Comparison of ENCODE assay signal across 10 cellular contexts in genomic region chr11:75689861-75690641, GRCh38. TPM values are rescaled to one million over a fixed set of nuclear protein-coding genes. Genes with fewer than 3 reads are reported as not detected.
DNase-seq lines count a peak whose midpoint lies in the region; ATAC-seq, FAIRE-seq and TF ChIP-seq lines count a peak whose summit lies in the region.
"Had no signal": no experiment of that assay in that cellular context is flagged by ENCODE, and none has a peak within 500 bp of the region (broad histone marks: within the 10 kb centered on the region; RNA-seq: fewer than 3 reads in every experiment).

No MANE protein-coding gene starts in this region.

- H3K27me3 Mint-ChIP-seq in IgD-negative memory B cell, result peaks cover 3% of the 10 kb centered on the region
- H3K27me3 Mint-ChIP-seq in activated CD8-positive, alpha-beta memory T cell treated with anti-CD3 and anti-CD28 coated beads, Interleukin-2, amount 10 ng/mL, durations not matched to agents 7 days and 5 days, result peaks cover 75% of the 10 kb centered on the region

- no peaks in the 10 kb centered on the region for H3K36me3 ChIP-seq in left lung
- H3K36me3 ChIP-seq: thoracic aorta had no signal

- H3K27me3 ChIP-seq in left lung, result peaks cover 0 to 13% of the 10 kb centered on the region in 2 donors

- intact Hi-C loops in left lung (cut with DNase I), result no loop called here

- CTCF ChIA-PET in activated CD8-positive, alpha-beta memory T cell treated with anti-CD3 and anti-CD28 coated beads, Interleukin-2, amount 10 ng/mL, durations not matched to agents 7 days and 5 days (lab: Charles Lee), result no interaction called here

- ATAC-seq in GM21515 (IDR thresholded peaks at IDR 0.05; ENCODE audit: unreplicated experiment) (peak; percentile 69), left lung (peak; percentile 32), GM21526 (IDR thresholded peaks at IDR 0.05; ENCODE audit: low FRiP score, unreplicated experiment) (no peak)
- ATAC-seq in activated CD8-positive, alpha-beta memory T cell treated with anti-CD3 and anti-CD28 coated beads, Interleukin-2, amount 10 ng/mL, durations not matched to agents 7 days and 5 days, result no peak

- peaks cover 0 to 15% of the 10 kb centered on the region in 2 donors for H3K9me3 ChIP-seq in left lung

- no peak overlapping the region for H3K27ac ChIP-seq in left lung
- H3K27ac ChIP-seq: thoracic aorta had no signal

- H3K27ac Mint-ChIP-seq in IgD-negative memory B cell, result peak overlapping the region; percentile 76 to 84 (median 80)
- H3K27ac Mint-ChIP-seq in activated CD8-positive, alpha-beta memory T cell treated with anti-CD3 and anti-CD28 coated beads, Interleukin-2, amount 10 ng/mL, durations not matched to agents 7 days and 5 days, result no peak overlapping the region

- TF ChIP-seq CTCF in left lung (IDR thresholded peaks at IDR 0.05), result no peak

- H3K9me3 Mint-ChIP-seq in IgD-negative memory B cell, result peaks cover 5 to 18% (median 12%) of the 10 kb centered on the region in 3 donors
- peaks cover 9% of the 10 kb centered on the region for H3K9me3 Mint-ChIP-seq in activated CD8-positive, alpha-beta memory T cell treated with anti-CD3 and anti-CD28 coated beads, Interleukin-2, amount 10 ng/mL, durations not matched to agents 7 days and 5 days (ENCODE audit: low read depth)

- H3K4me3 Mint-ChIP-seq in IgD-negative memory B cell, result peak overlapping the region; percentile 11 to 81 (median 65)
- no peak overlapping the region for H3K4me3 Mint-ChIP-seq in activated CD8-positive, alpha-beta memory T cell treated with anti-CD3 and anti-CD28 coated beads, Interleukin-2, amount 10 ng/mL, durations not matched to agents 7 days and 5 days

- DNase-seq in GM18507 (ENCODE audit: extremely low spot score, insufficient read length, low read depth) (no peak), left lung (no peak), retina (no peak), NCI-H2029 (lab: John Stamatoyannopoulos, UW) (no peak)
- no peak for DNase-seq in activated CD8-positive, alpha-beta memory T cell treated with anti-CD3 and anti-CD28 coated beads, Interleukin-2, amount 10 ng/mL, durations not matched to agents 7 days and 5 days
- DNase-seq: kidney glomerular epithelial cell had no signal

- no peak overlapping the region for H3K4me3 ChIP-seq in left lung
- H3K4me3 ChIP-seq: thoracic aorta had no signal

- H3K4me1 ChIP-seq in left lung, result no peaks in the 10 kb centered on the region

- peak; percentile 82 for FAIRE-seq in GM18507 (lab: Jason Lieb, UNC)

- peaks cover 6% of the 10 kb centered on the region for H3K36me3 Mint-ChIP-seq in IgD-negative memory B cell
- H3K36me3 Mint-ChIP-seq in activated CD8-positive, alpha-beta memory T cell treated with anti-CD3 and anti-CD28 coated beads, Interleukin-2, amount 10 ng/mL, durations not matched to agents 7 days and 5 days, result peaks cover 11% of the 10 kb centered on the region

- H3K4me1 Mint-ChIP-seq in IgD-negative memory B cell, result peaks cover 15 to 22% (median 16%) of the 10 kb centered on the region in 3 donors
- H3K4me1 Mint-ChIP-seq in activated CD8-positive, alpha-beta memory T cell treated with anti-CD3 and anti-CD28 coated beads, Interleukin-2, amount 10 ng/mL, durations not matched to agents 7 days and 5 days, result peaks cover 8% of the 10 kb centered on the region

RNA-seq across cellular contexts. Expression of gene MAP6, which starts 21.2 kb away (rescaled TPM):
- polyA plus RNA-seq in IgD-negative memory B cell, result 0.53 TPM
- total RNA-seq in left lung, result 1 to 10 TPM; 5.9 to 6.6 TPM
- total RNA-seq in activated CD8-positive, alpha-beta memory T cell treated with anti-CD3 and anti-CD28 coated beads, Interleukin-2, amount 10 ng/mL, durations not matched to agents 7 days and 5 days, result under 1 TPM; 0.30 to 0.70 TPM

RNA-seq across cellular contexts. Expression of gene MOGAT2, which starts 27.6 kb away (rescaled TPM):
- not detected for polyA plus RNA-seq in IgD-negative memory B cell
- not detected for total RNA-seq in left lung
- total RNA-seq in activated CD8-positive, alpha-beta memory T cell treated with anti-CD3 and anti-CD28 coated beads, Interleukin-2, amount 10 ng/mL, durations not matched to agents 7 days and 5 days, result not detected
- total RNA-seq: thoracic aorta had no signal

Comparison
In these comparisons a context has a peak if more than half of its experiments do, and no peak if none do; other contexts are left out.
1. ATAC-seq: peak in GM21515 (single experiment) and left lung (single experiment); none in GM21526 (single experiment) and activated CD8-positive, alpha-beta memory T cell treated with anti-CD3 and anti-CD28 coated beads, Interleukin-2, amount 10 ng/mL, durations not matched to agents 7 days and 5 days (single experiment).
2. RNA of gene MAP6, which starts 21.2 kb away (total RNA-seq): 5.9 to 6.6 TPM in left lung; 0.30 to 0.70 TPM in activated CD8-positive, alpha-beta memory T cell treated with anti-CD3 and anti-CD28 coated beads, Interleukin-2, amount 10 ng/mL, durations not matched to agents 7 days and 5 days; every median in the first group is over 4 times any median in the second.